ENCODE assay signal across 28 cellular contexts in genomic region chr12:110333201-110333600, GRCh38. TPM values are rescaled to one million over a fixed set of nuclear protein-coding genes. Genes with fewer than 3 reads are reported as not detected.
A peak's percentile ranks its signal among the peaks of the same experiment; 100 is the strongest.
DNase-seq lines count a peak whose midpoint lies in the region; ATAC-seq, FAIRE-seq and TF ChIP-seq lines count a peak whose summit lies in the region.
"Had no signal": no experiment of that assay in that cellular context is flagged by ENCODE, and none has a peak within 500 bp of the region (broad histone marks: within the 10 kb centered on the region; RNA-seq: fewer than 3 reads in every experiment).

No MANE protein-coding gene starts in this region.

- H3K4me3 Mint-ChIP-seq in activated naive CD8-positive, alpha-beta T cell treated with anti-CD3 and anti-CD28 coated beads for 36 hours, result no peak overlapping the region
- H3K4me3 Mint-ChIP-seq in activated naive CD8-positive, alpha-beta T cell treated with anti-CD3 and anti-CD28 coated beads, Interleukin-2, amount 50 U/mL, for 24 hours, result no peak overlapping the region
- no peak overlapping the region for H3K4me3 Mint-ChIP-seq in HFFc6
- H3K4me3 Mint-ChIP-seq: CD14-positive monocyte; CD4-positive, alpha-beta memory T cell; CD4-positive, CD25-positive, alpha-beta regulatory T cell; CD8-positive, alpha-beta memory T cell had no signal

- H3K4me1 ChIP-seq in HEK293 (ENCODE audit: control insufficient read depth, insufficient read depth, low read length), result no peaks in the 10 kb centered on the region; the same call in 1 of the 2 replicates
- H3K4me1 ChIP-seq in gastrocnemius medialis, result peaks cover 8 to 26% of the 10 kb centered on the region in 2 donors
- H3K4me1 ChIP-seq: BE2C, BLaER1 had no signal

- H3K9me3 Mint-ChIP-seq in activated naive CD8-positive, alpha-beta T cell treated with anti-CD3 and anti-CD28 coated beads for 36 hours, result no peaks in the 10 kb centered on the region
- H3K9me3 Mint-ChIP-seq in activated naive CD8-positive, alpha-beta T cell treated with anti-CD3 and anti-CD28 coated beads, Interleukin-2, amount 50 U/mL, for 24 hours, result no peaks in the 10 kb centered on the region
- H3K9me3 Mint-ChIP-seq in HFFc6, result no peaks in the 10 kb centered on the region
- H3K9me3 Mint-ChIP-seq: CD14-positive monocyte; CD4-positive, alpha-beta memory T cell; CD4-positive, CD25-positive, alpha-beta regulatory T cell; CD8-positive, alpha-beta memory T cell had no signal

- no peak for ATAC-seq in activated naive CD8-positive, alpha-beta T cell treated with anti-CD3 and anti-CD28 coated beads, Interleukin-2, amount 50 U/mL, for 24 hours
- no peak for ATAC-seq in gastrocnemius medialis
- ATAC-seq: GM12878 had no signal

- H3K4me1 Mint-ChIP-seq in activated naive CD8-positive, alpha-beta T cell treated with anti-CD3 and anti-CD28 coated beads for 36 hours, result peaks cover 4% of the 10 kb centered on the region
- peaks cover 3% of the 10 kb centered on the region for H3K4me1 Mint-ChIP-seq in activated naive CD8-positive, alpha-beta T cell treated with anti-CD3 and anti-CD28 coated beads, Interleukin-2, amount 50 U/mL, for 24 hours
- peaks cover 27% of the 10 kb centered on the region for H3K4me1 Mint-ChIP-seq in HFFc6 (ENCODE audit: low read depth)

- TF ChIP-seq CTCF in HEK293 (tag by site-specific recombination; IDR thresholded peaks at IDR 0.05) (no peak), HFFc6 (IDR thresholded peaks at IDR 0.05) (no peak), gastrocnemius medialis (IDR thresholded peaks at IDR 0.05 in 4 of 5, conservative IDR thresholded peaks at IDR 0.05 in 1 of 5) (no peak)

- H3K36me3 ChIP-seq in HEK293 (ENCODE audit: control insufficient read depth in 2 of 2, insufficient read depth in 1 of 2, low read length in 2 of 2) (peaks cover 67 to 92% of the 10 kb centered on the region in 2 experiments), gastrocnemius medialis (peaks cover 0 to 78% of the 10 kb centered on the region in 2 donors)

- no peak for TF ChIP-seq POLR2A in gastrocnemius medialis (IDR thresholded peaks at IDR 0.05)

- intact Hi-C loops in gastrocnemius medialis (cut with DNase I; ENCODE audit: low total_unique reads), result no loop called here

- no peak for FAIRE-seq in urothelium cell line (lab: Jason Lieb, UNC)
- FAIRE-seq: A204.1, GM12878, GM12892, GM18507 had no signal

- DNase-seq in activated naive CD8-positive, alpha-beta T cell treated with anti-CD3 and anti-CD28 coated beads for 36 hours, result no peak
- no peak for DNase-seq in activated naive CD8-positive, alpha-beta T cell treated with anti-CD3 and anti-CD28 coated beads, Interleukin-2, amount 50 U/mL, for 24 hours
- DNase-seq in HFFc6, result no peak
- DNase-seq in gastrocnemius medialis, result no peak
- DNase-seq in NCI-H345 (lab: John Stamatoyannopoulos, UW), result no peak
- no peak for DNase-seq in urothelium cell line (ENCODE audit: low spot score)
- DNase-seq: 8988T; ACHN; BE2C; C1 segment of cervical spinal cord; CD4-positive, alpha-beta memory T cell; CD4-positive, CD25-positive, alpha-beta regulatory T cell; CD8-positive, alpha-beta memory T cell; COR-L47; DMS 273 treated with DMSO at 0.1 percent for 48 hours; DMS153; DMS53; DMS79; DND-41; EL; GDM1 had no signal

- H3K27ac Mint-ChIP-seq in activated naive CD8-positive, alpha-beta T cell treated with anti-CD3 and anti-CD28 coated beads for 36 hours, result peak overlapping the region; percentile 17
- no peak overlapping the region for H3K27ac Mint-ChIP-seq in activated naive CD8-positive, alpha-beta T cell treated with anti-CD3 and anti-CD28 coated beads, Interleukin-2, amount 50 U/mL, for 24 hours
- H3K27ac Mint-ChIP-seq in HFFc6, result peak overlapping the region; percentile 11; the same call in 1 of the 2 replicates

- H3K4me3 ChIP-seq in HEK293 (ENCODE audit: low read depth, low read length) (no peak overlapping the region), gastrocnemius medialis (no peak overlapping the region)
- H3K4me3 ChIP-seq: BLaER1, GM12878 had no signal

- H3K9me3 ChIP-seq in HEK293 (ENCODE audit: control insufficient read depth, insufficient read depth, low read depth, low read length), result no peaks in the 10 kb centered on the region
- no peaks in the 10 kb centered on the region for H3K9me3 ChIP-seq in gastrocnemius medialis
- H3K9me3 ChIP-seq: BE2C, BLaER1 had no signal

- H3K27ac ChIP-seq in HEK293 (ENCODE audit: extremely low read depth, low read depth, low read length) (no peak overlapping the region), gastrocnemius medialis (peak overlapping the region in 3 of 4 donors; percentile 36 to 56 (median 49))
- H3K27ac ChIP-seq: BLaER1 had no signal

- CTCF ChIA-PET in HEK293 (lab: Yijun Ruan, JAX), result no interaction called here

- peaks cover 30% of the 10 kb centered on the region for H3K36me3 Mint-ChIP-seq in activated naive CD8-positive, alpha-beta T cell treated with anti-CD3 and anti-CD28 coated beads for 36 hours
- peaks cover 71% of the 10 kb centered on the region for H3K36me3 Mint-ChIP-seq in activated naive CD8-positive, alpha-beta T cell treated with anti-CD3 and anti-CD28 coated beads, Interleukin-2, amount 50 U/mL, for 24 hours (ENCODE audit: low read depth)
- peaks cover 64% of the 10 kb centered on the region for H3K36me3 Mint-ChIP-seq in HFFc6 (ENCODE audit: low read depth)

- POLR2A ChIA-PET in HEK293 (lab: Yijun Ruan, JAX), result no interaction called here

- H3K27me3 Mint-ChIP-seq in activated naive CD8-positive, alpha-beta T cell treated with anti-CD3 and anti-CD28 coated beads for 36 hours, result no peaks in the 10 kb centered on the region
- H3K27me3 Mint-ChIP-seq in activated naive CD8-positive, alpha-beta T cell treated with anti-CD3 and anti-CD28 coated beads, Interleukin-2, amount 50 U/mL, for 24 hours, result no peaks in the 10 kb centered on the region
- H3K27me3 Mint-ChIP-seq in HFFc6 (ENCODE audit: insufficient read depth), result peaks cover 6% of the 10 kb centered on the region
- H3K27me3 Mint-ChIP-seq: CD4-positive, alpha-beta memory T cell; CD4-positive, CD25-positive, alpha-beta regulatory T cell; CD8-positive, alpha-beta memory T cell had no signal

- in situ Hi-C loops in gastrocnemius medialis (cut with MboI; ENCODE audit: low sequenced_read_pairs in 4 of 4), result no loop called here

- no peaks in the 10 kb centered on the region for H3K27me3 ChIP-seq in gastrocnemius medialis
- H3K27me3 ChIP-seq: BE2C, BLaER1 had no signal

TF ChIP-seq in HEK293, 187 proteins besides CTCF, POLR2A, EP300 and RAD21 (continues in another document):
- TF ChIP-seq ZFP69B (tag by site-specific recombination; IDR thresholded peaks at IDR 0.05) (0 out of 2 replicates have a peak, but pooled peaks have one; percentile 33), MZF1 (tag by site-specific recombination; IDR thresholded peaks at IDR 0.05; ENCODE audit: borderline replicate concordance) (no peak), ZNF239 (tag by site-specific recombination; IDR thresholded peaks at IDR 0.05) (no peak), ZNF138 (tag by site-specific recombination; IDR thresholded peaks at IDR 0.05; ENCODE audit: borderline replicate concordance) (no peak), ZNF394 (tag by site-specific recombination; IDR thresholded peaks at IDR 0.05; ENCODE audit: borderline replicate concordance) (no peak), ZNF24 (tag by site-specific recombination; IDR thresholded peaks at IDR 0.05) (no peak), PRDM10 (tag by site-specific recombination; IDR thresholded peaks at IDR 0.05) (peak; percentile 97)
- TF ChIP-seq, protein P1, sequence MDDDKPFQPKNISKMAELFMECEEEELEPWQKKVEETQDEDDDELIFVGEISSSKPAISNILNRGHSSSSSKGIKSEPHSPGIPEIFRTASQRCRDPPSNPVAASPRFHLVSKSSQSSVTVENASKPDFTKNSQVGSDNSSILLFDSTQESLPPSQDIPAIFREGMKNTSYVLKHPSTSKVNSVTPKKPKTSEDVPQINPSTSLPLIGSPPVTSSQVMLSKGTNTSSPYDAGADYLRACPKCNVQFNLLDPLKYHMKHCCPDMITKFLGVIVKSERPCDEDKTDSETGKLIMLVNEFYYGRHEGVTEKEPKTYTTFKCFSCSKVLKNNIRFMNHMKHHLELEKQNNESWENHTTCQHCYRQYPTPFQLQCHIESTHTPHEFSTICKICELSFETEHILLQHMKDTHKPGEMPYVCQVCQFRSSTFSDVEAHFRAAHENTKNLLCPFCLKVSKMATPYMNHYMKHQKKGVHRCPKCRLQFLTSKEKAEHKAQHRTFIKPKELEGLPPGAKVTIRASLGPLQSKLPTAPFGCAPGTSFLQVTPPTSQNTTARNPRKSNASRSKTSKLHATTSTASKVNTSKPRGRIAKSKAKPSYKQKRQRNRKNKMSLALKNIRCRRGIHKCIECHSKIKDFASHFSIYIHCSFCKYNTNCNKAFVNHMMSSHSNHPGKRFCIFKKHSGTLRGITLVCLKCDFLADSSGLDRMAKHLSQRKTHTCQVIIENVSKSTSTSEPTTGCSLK (tag by site-specific recombination; IDR thresholded peaks at IDR 0.05), result no peak

RNA-seq across cellular contexts. Expression of gene ATP2A2, which starts 52.2 kb away (rescaled TPM):
- 100 to 1,000 TPM; 148 to 151 TPM for total RNA-seq in activated naive CD8-positive, alpha-beta T cell treated with anti-CD3 and anti-CD28 coated beads for 36 hours
- total RNA-seq in HFFc6 (2021; fragmentation: NEBNext Ultra II Directional; extraction: Animal tissue kit (Norgen Biotek cat#: 25700)), result 100 to 1,000 TPM; 254 to 286 (median 267) TPM
- 1,000 to 10,000 TPM in 2 of 4 donors, 100 to 1,000 TPM in 2; 788 to 1,983 (median 1,302) TPM for total RNA-seq in gastrocnemius medialis
